Comparison of ENCODE assay signal across 9 cellular contexts in genomic region chr1:20255666-20256065, GRCh38. TPM values are rescaled to one million over a fixed set of nuclear protein-coding genes. Genes with fewer than 3 reads are reported as not detected.
DNase-seq lines count a peak whose midpoint lies in the region; ATAC-seq lines count a peak whose summit lies in the region.
"Had no signal": no experiment of that assay in that cellular context is flagged by ENCODE, and none has a peak within 500 bp of the region (broad histone marks: within the 10 kb centered on the region; RNA-seq: fewer than 3 reads in every experiment).

No MANE protein-coding gene starts in this region.

- ATAC-seq in GM21717 (IDR thresholded peaks at IDR 0.05; ENCODE audit: unreplicated experiment) (no peak), left lobe of liver (no peak)

- DNase-seq in COLO829 (ENCODE audit: low spot score) (peak; percentile 40), HS-27A (ENCODE audit: low read depth) (peak; percentile 17), SW480 (ENCODE audit: low spot score) (peak; percentile 91), iris pigment epithelial cell (ENCODE audit: low read depth) (peak; percentile 32), NCI-H187 (lab: John Stamatoyannopoulos, UW) (no peak), left lobe of liver (ENCODE audit: low spot score) (no peak)
- no peak for DNase-seq in effector CD8-positive, alpha-beta T cell (lab: John Stamatoyannopoulos, UW)
- DNase-seq: nephron progenitor cell had no signal

RNA-seq across cellular contexts. Expression of gene VWA5B1, which starts 35.0 kb away (rescaled TPM):
- total RNA-seq in left lobe of liver: not detected

Comparison
In these comparisons a context has a peak if more than half of its experiments do, and no peak if none do; other contexts are left out.
1. DNase-seq: peak in COLO829 (single experiment), HS-27A (single experiment), SW480 (single experiment) and iris pigment epithelial cell (single experiment); none in NCI-H187 (0 of 2), left lobe of liver (single experiment) and effector CD8-positive, alpha-beta T cell (single experiment).